18 cellular contexts compared by ENCODE assay signal in genomic region chr13:101397742-101398141, GRCh38. TPM values are rescaled to one million over a fixed set of nuclear protein-coding genes. Genes with fewer than 3 reads are reported as not detected.
DNase-seq lines count a peak whose midpoint lies in the region; ATAC-seq, FAIRE-seq and TF ChIP-seq lines count a peak whose summit lies in the region.
"Had no signal": no experiment of that assay in that cellular context is flagged by ENCODE, and none has a peak within 500 bp of the region (broad histone marks: within the 10 kb centered on the region; RNA-seq: fewer than 3 reads in every experiment).

No MANE protein-coding gene starts in this region.

- H3K9me1 ChIP-seq in keratinocyte (ENCODE audit: control insufficient read depth, extremely low read depth, insufficient read depth, low read length), result no peaks in the 10 kb centered on the region

- peak; percentile 59 for DNase-seq in ACHN
- DNase-seq in LHCN-M2 (ENCODE audit: low read depth), result peak; percentile 95
- peak; percentile 78 for DNase-seq in mammary epithelial cell
- no peak for DNase-seq in keratinocyte (ENCODE audit: low read depth, low spot score)
- DNase-seq in effector CD8-positive, alpha-beta T cell (lab: John Stamatoyannopoulos, UW), result no peak
- DNase-seq in activated naive CD4-positive, alpha-beta T cell treated with anti-CD3 and anti-CD28 coated beads, Interleukin-2, amount 10 ng/mL, durations not matched to agents 7 days and 5 days, result no peak
- no peak for DNase-seq in activated CD4-positive, alpha-beta T cell treated with anti-CD3 and anti-CD28 coated beads, Interleukin-2, amount 10 ng/mL, durations not matched to agents 7 days and 5 days
- DNase-seq: activated T-cell treated with anti-CD3 and anti-CD28 coated beads, Interleukin-2, amount 50 U/mL, for 48 hours; AML-193; caudate nucleus; DND-41; NCI-H187 had no signal

- ATAC-seq in activated T-helper 17 cell treated with anti-CD3 and anti-CD28 coated beads, Interleukin-2, amount 50 U/mL, for 72 hours (replicated peaks), result no peak
- ATAC-seq: activated CD4-positive, CD25-positive, alpha-beta regulatory T cell treated with anti-CD3 and anti-CD28 coated beads, Interleukin-2, amount 50 U/mL, for 24 hours; esophagus mucosa; HCT116; K562 had no signal

- H3K36me3 Mint-ChIP-seq in activated naive CD4-positive, alpha-beta T cell treated with anti-CD3 and anti-CD28 coated beads, Interleukin-2, amount 10 ng/mL, durations not matched to agents 7 days and 5 days, result no peaks in the 10 kb centered on the region
- H3K36me3 Mint-ChIP-seq in activated CD4-positive, alpha-beta T cell treated with anti-CD3 and anti-CD28 coated beads, Interleukin-2, amount 10 ng/mL, durations not matched to agents 7 days and 5 days (ENCODE audit: low read depth), result no peaks in the 10 kb centered on the region
- H3K36me3 Mint-ChIP-seq in activated T-helper 17 cell treated with anti-CD3 and anti-CD28 coated beads, Interleukin-2, amount 50 U/mL, for 72 hours (ENCODE audit: low read depth), result no peaks in the 10 kb centered on the region

- FAIRE-seq in keratinocyte (lab: Jason Lieb, UNC), result peak; percentile 69
- FAIRE-seq: K562 had no signal

- H3K4me3 ChIP-seq in mammary epithelial cell (replicated peaks in 1 of 3; ENCODE audit: insufficient read depth in 1 of 3, low read depth in 2 of 3, low read length in 3 of 3) (no peak overlapping the region), keratinocyte (ENCODE audit: control insufficient read depth in 2 of 3, extremely low read depth in 1 of 3, insufficient read depth in 2 of 3, low read depth in 1 of 3, low read length in 3 of 3) (no peak overlapping the region)
- H3K4me3 ChIP-seq: K562 had no signal

- H3K79me2 ChIP-seq in mammary epithelial cell (ENCODE audit: insufficient read depth, low read length) (no peaks in the 10 kb centered on the region), keratinocyte (ENCODE audit: control insufficient read depth, insufficient read depth, low read length) (no peaks in the 10 kb centered on the region)

- peak overlapping the region; percentile 20 for H3K27ac ChIP-seq in mammary epithelial cell (ENCODE audit: insufficient read depth, low read depth, low read length)
- no peak overlapping the region for H3K27ac ChIP-seq in keratinocyte (ENCODE audit: control insufficient read depth, insufficient read depth, low read length)

- H3K9ac ChIP-seq in mammary epithelial cell (ENCODE audit: insufficient read depth, low read length) (no peak overlapping the region), keratinocyte (ENCODE audit: control insufficient read depth, extremely low read depth, insufficient read depth, low read length) (no peak overlapping the region)

- H2AFZ ChIP-seq in mammary epithelial cell (ENCODE audit: low read depth, low read length) (no peak overlapping the region), keratinocyte (ENCODE audit: control insufficient read depth, low read length) (no peak overlapping the region)

- CTCF ChIA-PET in mammary epithelial cell (lab: Charles Lee; ENCODE audit: low non-redundant PET), result no interaction called here
- CTCF ChIA-PET in activated naive CD4-positive, alpha-beta T cell treated with anti-CD3 and anti-CD28 coated beads, Interleukin-2, amount 10 ng/mL, durations not matched to agents 7 days and 5 days (lab: Charles Lee), result no interaction called here
- CTCF ChIA-PET in activated CD4-positive, alpha-beta T cell treated with anti-CD3 and anti-CD28 coated beads, Interleukin-2, amount 10 ng/mL, durations not matched to agents 7 days and 5 days (lab: Charles Lee), result no interaction called here

- TF ChIP-seq CTCF in mammary epithelial cell (conservative IDR thresholded peaks at IDR 0.05 in 1 of 2, IDR thresholded peaks at IDR 0.05 in 1 of 2; ENCODE audit: extremely low read depth in 1 of 2, insufficient read depth in 1 of 2, low read depth in 1 of 2, low read length in 2 of 2) (no peak), keratinocyte (optimal IDR thresholded peaks at IDR 0.05 in 1 of 3, IDR thresholded peaks at IDR 0.05 in 1 of 3, conservative IDR thresholded peaks at IDR 0.05 in 1 of 3; ENCODE audit: extremely low read depth in 1 of 3, insufficient read depth in 2 of 3, low read length in 3 of 3) (no peak)

- H3K4me2 ChIP-seq in mammary epithelial cell (ENCODE audit: insufficient read depth, low read depth, low read length) (peak overlapping the region; percentile 38), keratinocyte (ENCODE audit: control insufficient read depth, extremely low read depth, insufficient read depth, low read depth, low read length) (peak overlapping the region; percentile 37)

- 0% methylated on average over 2 of the region's 2 CpGs for WGBS in mammary epithelial cell (ENCODE audit: low coverage, missing lambda C conversion rate)

- intact Hi-C loops in mammary epithelial cell (cut with micrococcal nuclease), result no loop called here

- in situ Hi-C loops in ACHN (cut with HindIII; ENCODE audit: low pct_ligation_motif_present, low pct_unique_long_range_greater_than_20kb, low sequenced_read_pairs) (no loop called here), mammary epithelial cell (cut with MboI; ENCODE audit: low sequenced_read_pairs in 2 of 2) (no loop called here)

- no peaks in the 10 kb centered on the region for H4K20me1 ChIP-seq in mammary epithelial cell (ENCODE audit: insufficient read depth, low read length)
- no peaks in the 10 kb centered on the region for H4K20me1 ChIP-seq in keratinocyte (ENCODE audit: control insufficient read depth, extremely low read depth, insufficient read depth, low read length)

- dilution Hi-C loops in mammary epithelial cell (cut with HindIII; ENCODE audit: low sequenced_read_pairs) (no loop called here), keratinocyte (cut with MboI; ENCODE audit: extremely low pct_ligation_motif_present, low sequenced_read_pairs) (no loop called here)

- H3K4me1 ChIP-seq in mammary epithelial cell (ENCODE audit: insufficient read depth, low read length) (peaks cover 29% of the 10 kb centered on the region), keratinocyte (ENCODE audit: control insufficient read depth, extremely low read depth, insufficient read depth, low read length) (peaks cover 13% of the 10 kb centered on the region)

- H3K4me3 Mint-ChIP-seq in activated naive CD4-positive, alpha-beta T cell treated with anti-CD3 and anti-CD28 coated beads, Interleukin-2, amount 10 ng/mL, durations not matched to agents 7 days and 5 days, result no peak overlapping the region
- no peak overlapping the region for H3K4me3 Mint-ChIP-seq in activated CD4-positive, alpha-beta T cell treated with anti-CD3 and anti-CD28 coated beads, Interleukin-2, amount 10 ng/mL, durations not matched to agents 7 days and 5 days
- no peak overlapping the region for H3K4me3 Mint-ChIP-seq in activated T-helper 17 cell treated with anti-CD3 and anti-CD28 coated beads, Interleukin-2, amount 50 U/mL, for 72 hours
- H3K4me3 Mint-ChIP-seq: nephron had no signal

- H3K9me3 Mint-ChIP-seq in activated naive CD4-positive, alpha-beta T cell treated with anti-CD3 and anti-CD28 coated beads, Interleukin-2, amount 10 ng/mL, durations not matched to agents 7 days and 5 days, result no peaks in the 10 kb centered on the region
- H3K9me3 Mint-ChIP-seq in activated CD4-positive, alpha-beta T cell treated with anti-CD3 and anti-CD28 coated beads, Interleukin-2, amount 10 ng/mL, durations not matched to agents 7 days and 5 days, result no peaks in the 10 kb centered on the region
- no peaks in the 10 kb centered on the region for H3K9me3 Mint-ChIP-seq in activated T-helper 17 cell treated with anti-CD3 and anti-CD28 coated beads, Interleukin-2, amount 50 U/mL, for 72 hours
- H3K9me3 Mint-ChIP-seq: nephron had no signal

- H3K27me3 ChIP-seq in mammary epithelial cell (ENCODE audit: insufficient read depth, low read length) (no peaks in the 10 kb centered on the region), keratinocyte (ENCODE audit: control insufficient read depth, extremely low read depth, insufficient read depth, low read length) (no peaks in the 10 kb centered on the region)

- no peaks in the 10 kb centered on the region for H3K27me3 Mint-ChIP-seq in activated naive CD4-positive, alpha-beta T cell treated with anti-CD3 and anti-CD28 coated beads, Interleukin-2, amount 10 ng/mL, durations not matched to agents 7 days and 5 days
- H3K27me3 Mint-ChIP-seq in activated CD4-positive, alpha-beta T cell treated with anti-CD3 and anti-CD28 coated beads, Interleukin-2, amount 10 ng/mL, durations not matched to agents 7 days and 5 days, result no peaks in the 10 kb centered on the region
- peaks cover 5% of the 10 kb centered on the region for H3K27me3 Mint-ChIP-seq in activated T-helper 17 cell treated with anti-CD3 and anti-CD28 coated beads, Interleukin-2, amount 50 U/mL, for 72 hours

- no peaks in the 10 kb centered on the region for H3K9me3 ChIP-seq in mammary epithelial cell (replicated peaks; ENCODE audit: insufficient read depth, low read length)
- H3K9me3 ChIP-seq in keratinocyte (ENCODE audit: control insufficient read depth, low read depth, low read length), result no peaks in the 10 kb centered on the region

- no peak overlapping the region for H3K27ac Mint-ChIP-seq in activated naive CD4-positive, alpha-beta T cell treated with anti-CD3 and anti-CD28 coated beads, Interleukin-2, amount 10 ng/mL, durations not matched to agents 7 days and 5 days
- no peak overlapping the region for H3K27ac Mint-ChIP-seq in activated CD4-positive, alpha-beta T cell treated with anti-CD3 and anti-CD28 coated beads, Interleukin-2, amount 10 ng/mL, durations not matched to agents 7 days and 5 days
- H3K27ac Mint-ChIP-seq in activated T-helper 17 cell treated with anti-CD3 and anti-CD28 coated beads, Interleukin-2, amount 50 U/mL, for 72 hours, result no peak overlapping the region
- H3K27ac Mint-ChIP-seq: nephron had no signal

- no TSS peak for BruUV-seq in mammary epithelial cell (replicated peaks; lab: Mats Ljungman, UMichigan)

- POLR2A ChIA-PET in activated CD4-positive, alpha-beta T cell treated with anti-CD3 and anti-CD28 coated beads, Interleukin-2, amount 10 ng/mL, durations not matched to agents 7 days and 5 days (lab: Charles Lee), result no interaction called here

- H3K36me3 ChIP-seq in mammary epithelial cell (ENCODE audit: insufficient read depth, low read length) (no peaks in the 10 kb centered on the region), keratinocyte (ENCODE audit: control insufficient read depth in 2 of 2, extremely low read depth in 1 of 2, insufficient read depth in 2 of 2, low read length in 2 of 2) (no peaks in the 10 kb centered on the region)

- no peaks in the 10 kb centered on the region for H3K4me1 Mint-ChIP-seq in activated naive CD4-positive, alpha-beta T cell treated with anti-CD3 and anti-CD28 coated beads, Interleukin-2, amount 10 ng/mL, durations not matched to agents 7 days and 5 days
- no peaks in the 10 kb centered on the region for H3K4me1 Mint-ChIP-seq in activated CD4-positive, alpha-beta T cell treated with anti-CD3 and anti-CD28 coated beads, Interleukin-2, amount 10 ng/mL, durations not matched to agents 7 days and 5 days
- H3K4me1 Mint-ChIP-seq in activated T-helper 17 cell treated with anti-CD3 and anti-CD28 coated beads, Interleukin-2, amount 50 U/mL, for 72 hours, result no peaks in the 10 kb centered on the region
- H3K4me1 Mint-ChIP-seq: nephron had no signal

RNA-seq across cellular contexts. Expression of gene NALCN, which starts 18.6 kb away (rescaled TPM):
- 5.0 and 7.0 TPM in 2 replicates for total RNA-seq in LHCN-M2 (2014; rRNA removed)
- 3.7 TPM for polyA plus RNA-seq in LHCN-M2 (2012)
- 1 to 10 TPM; 2.4 to 4.5 TPM for total RNA-seq in mammary epithelial cell
- polyA plus RNA-seq in mammary epithelial cell, result 0.91 TPM
- polyA minus RNA-seq in mammary epithelial cell, result not detected
- 0.07 to 0.16 TPM (median 0.12 TPM) in 3 replicates for polyA plus RNA-seq in keratinocyte
- not detected for polyA plus RNA-seq in keratinocyte (2011; ENCODE audit: low read depth)
- polyA plus RNA-seq in keratinocyte (2011; cell fraction: cytosol; rRNA removed), result 0.27 and 0.43 TPM in 2 replicates
- 0.17 and 0.28 TPM in 2 replicates for polyA plus RNA-seq in keratinocyte (2011; cell fraction: nucleus; rRNA removed)
- 0.03 TPM in 1 of 2 replicates, not detected in the other for polyA plus RNA-seq in keratinocyte (2012; ENCODE audit: low replicate concordance)
- polyA minus RNA-seq in keratinocyte, result 0.33 to 0.38 TPM in 2 of 3 replicates, not detected in the other
- not detected for polyA minus RNA-seq in keratinocyte (2011; cell fraction: cytosol; rRNA and poly(A)+ RNA removed)
- 0.11 and 1.3 TPM in 2 replicates for polyA minus RNA-seq in keratinocyte (2011; cell fraction: nucleus; rRNA and poly(A)+ RNA removed)
- not detected for total RNA-seq in activated CD4-positive, alpha-beta T cell treated with anti-CD3 and anti-CD28 coated beads, Interleukin-2, amount 10 ng/mL, durations not matched to agents 7 days and 5 days
- total RNA-seq in activated T-helper 17 cell treated with anti-CD3 and anti-CD28 coated beads, Interleukin-2, amount 50 U/mL, for 72 hours, result not detected
- total RNA-seq: esophagus mucosa, K562 had no signal
- polyA plus RNA-seq: K562 had no signal

RNA-seq across cellular contexts. Expression of gene ITGBL1, which starts 54.7 kb away (rescaled TPM):
- 163 and 180 TPM in 2 replicates for total RNA-seq in LHCN-M2 (2014; rRNA removed)
- polyA plus RNA-seq in LHCN-M2 (2012), result 168 TPM
- 10 to 100 TPM in 1 of 2 donors, 1 to 10 TPM in 1; 5.5 to 16.7 TPM for total RNA-seq in mammary epithelial cell
- polyA plus RNA-seq in mammary epithelial cell, result 0.23 TPM
- 5.1 TPM for polyA minus RNA-seq in mammary epithelial cell
- 0.33 to 3.1 TPM (median 2.1 TPM) in 3 replicates for polyA plus RNA-seq in keratinocyte
- 0.56 TPM for polyA plus RNA-seq in keratinocyte (2011; ENCODE audit: low read depth)
- 0.66 and 0.83 TPM in 2 replicates for polyA plus RNA-seq in keratinocyte (2011; cell fraction: cytosol; rRNA removed)
- 0.89 and 1.7 TPM in 2 replicates for polyA plus RNA-seq in keratinocyte (2011; cell fraction: nucleus; rRNA removed)
- polyA plus RNA-seq in keratinocyte (2012; ENCODE audit: low replicate concordance), result 0.20 and 2.8 TPM in 2 replicates
- 0.53 to 2.2 TPM (median 0.92 TPM) in 3 replicates for polyA minus RNA-seq in keratinocyte
- polyA minus RNA-seq in keratinocyte (2011; cell fraction: cytosol; rRNA and poly(A)+ RNA removed), result not detected
- polyA minus RNA-seq in keratinocyte (2011; cell fraction: nucleus; rRNA and poly(A)+ RNA removed), result 2.2 and 2.7 TPM in 2 replicates
- not detected for total RNA-seq in activated CD4-positive, alpha-beta T cell treated with anti-CD3 and anti-CD28 coated beads, Interleukin-2, amount 10 ng/mL, durations not matched to agents 7 days and 5 days
- total RNA-seq in activated T-helper 17 cell treated with anti-CD3 and anti-CD28 coated beads, Interleukin-2, amount 50 U/mL, for 72 hours, result under 1 TPM in 1 of 2 donors, not detected in 1; 0.05 TPM

Comparison
In these comparisons a context has a peak if more than half of its experiments do, and no peak if none do; other contexts are left out.
1. DNase-seq: peak in ACHN (single experiment), LHCN-M2 (single experiment) and mammary epithelial cell (single experiment); none in keratinocyte (single experiment), effector CD8-positive, alpha-beta T cell (single experiment), activated naive CD4-positive, alpha-beta T cell treated with anti-CD3 and anti-CD28 coated beads, Interleukin-2, amount 10 ng/mL, durations not matched to agents 7 days and 5 days (single experiment) and activated CD4-positive, alpha-beta T cell treated with anti-CD3 and anti-CD28 coated beads, Interleukin-2, amount 10 ng/mL, durations not matched to agents 7 days and 5 days (single experiment).